In the genomic region with DNA sequence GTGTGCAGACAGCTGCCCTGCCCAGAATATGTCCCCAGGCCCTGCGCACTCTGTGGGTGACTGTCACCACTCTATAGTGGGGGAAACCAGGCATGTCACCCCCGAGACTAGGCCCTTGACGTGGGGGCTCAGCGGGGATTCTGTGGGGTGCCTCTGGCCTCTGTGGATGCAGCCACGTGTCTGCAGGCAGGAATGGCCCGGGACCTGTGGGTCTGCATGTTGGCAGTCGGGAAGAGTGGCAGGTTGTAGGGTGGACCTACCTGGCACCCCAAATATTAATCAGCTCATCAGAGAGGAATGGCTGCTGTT, we compare ENCODE assay signal across 1 cellular context.
TF ChIP-seq lines count a peak whose summit lies in the region.

No MANE protein-coding gene starts in this region.

TF ChIP-seq in HepG2, 621 proteins besides CTCF, POLR2A, EP300 and RAD21 (continued from another document):
- TF ChIP-seq ZNF235 (CRISPR knock-in tag; IDR thresholded peaks at IDR 0.05; ENCODE audit: borderline replicate concordance) (no peak), ZNF251 (CRISPR knock-in tag; IDR thresholded peaks at IDR 0.05) (no peak), ZKSCAN8 (CRISPR knock-in tag; IDR thresholded peaks at IDR 0.05; ENCODE audit: borderline replicate concordance) (no peak), HMGXB4 (CRISPR knock-in tag; IDR thresholded peaks at IDR 0.05; ENCODE audit: borderline replicate concordance in 1 of 2, low read depth in 1 of 2) (no peak), TEAD3 (CRISPR knock-in tag; optimal IDR thresholded peaks at IDR 0.05; ENCODE audit: borderline replicate concordance) (no peak), ZIK1 (CRISPR knock-in tag; IDR thresholded peaks at IDR 0.05; ENCODE audit: borderline replicate concordance, low read depth) (no peak), ZNF550 (CRISPR knock-in tag; IDR thresholded peaks at IDR 0.05; ENCODE audit: borderline replicate concordance) (no peak), KDM1A (CRISPR knock-in tag; IDR thresholded peaks at IDR 0.05) (no peak), ZNF317 (CRISPR knock-in tag; IDR thresholded peaks at IDR 0.05) (no peak), ZBTB1 (CRISPR knock-in tag; IDR thresholded peaks at IDR 0.05; ENCODE audit: borderline replicate concordance) (no peak), ZNF274 (CRISPR knock-in tag; IDR thresholded peaks at IDR 0.05) (peak; percentile 22; the same call in 1 of the 2 replicates), REL (CRISPR knock-in tag; conservative IDR thresholded peaks at IDR 0.05) (no peak), KAT2B (IDR thresholded peaks at IDR 0.05; ENCODE audit: borderline replicate concordance, low read depth, low read length) (no peak), KLF12 (CRISPR knock-in tag; IDR thresholded peaks at IDR 0.05; ENCODE audit: borderline replicate concordance) (no peak), THYN1 (CRISPR knock-in tag; IDR thresholded peaks at IDR 0.05; ENCODE audit: borderline replicate concordance, low read depth) (no peak), NFE2L1 (CRISPR knock-in tag; IDR thresholded peaks at IDR 0.05; ENCODE audit: borderline replicate concordance) (no peak), ZNF713 (CRISPR knock-in tag; IDR thresholded peaks at IDR 0.05) (no peak), MYC (CRISPR knock-in tag; IDR thresholded peaks at IDR 0.05; ENCODE audit: borderline replicate concordance) (0 out of 2 replicates have a peak, but pooled peaks have one; percentile 7)
- TF ChIP-seq, protein P1, sequence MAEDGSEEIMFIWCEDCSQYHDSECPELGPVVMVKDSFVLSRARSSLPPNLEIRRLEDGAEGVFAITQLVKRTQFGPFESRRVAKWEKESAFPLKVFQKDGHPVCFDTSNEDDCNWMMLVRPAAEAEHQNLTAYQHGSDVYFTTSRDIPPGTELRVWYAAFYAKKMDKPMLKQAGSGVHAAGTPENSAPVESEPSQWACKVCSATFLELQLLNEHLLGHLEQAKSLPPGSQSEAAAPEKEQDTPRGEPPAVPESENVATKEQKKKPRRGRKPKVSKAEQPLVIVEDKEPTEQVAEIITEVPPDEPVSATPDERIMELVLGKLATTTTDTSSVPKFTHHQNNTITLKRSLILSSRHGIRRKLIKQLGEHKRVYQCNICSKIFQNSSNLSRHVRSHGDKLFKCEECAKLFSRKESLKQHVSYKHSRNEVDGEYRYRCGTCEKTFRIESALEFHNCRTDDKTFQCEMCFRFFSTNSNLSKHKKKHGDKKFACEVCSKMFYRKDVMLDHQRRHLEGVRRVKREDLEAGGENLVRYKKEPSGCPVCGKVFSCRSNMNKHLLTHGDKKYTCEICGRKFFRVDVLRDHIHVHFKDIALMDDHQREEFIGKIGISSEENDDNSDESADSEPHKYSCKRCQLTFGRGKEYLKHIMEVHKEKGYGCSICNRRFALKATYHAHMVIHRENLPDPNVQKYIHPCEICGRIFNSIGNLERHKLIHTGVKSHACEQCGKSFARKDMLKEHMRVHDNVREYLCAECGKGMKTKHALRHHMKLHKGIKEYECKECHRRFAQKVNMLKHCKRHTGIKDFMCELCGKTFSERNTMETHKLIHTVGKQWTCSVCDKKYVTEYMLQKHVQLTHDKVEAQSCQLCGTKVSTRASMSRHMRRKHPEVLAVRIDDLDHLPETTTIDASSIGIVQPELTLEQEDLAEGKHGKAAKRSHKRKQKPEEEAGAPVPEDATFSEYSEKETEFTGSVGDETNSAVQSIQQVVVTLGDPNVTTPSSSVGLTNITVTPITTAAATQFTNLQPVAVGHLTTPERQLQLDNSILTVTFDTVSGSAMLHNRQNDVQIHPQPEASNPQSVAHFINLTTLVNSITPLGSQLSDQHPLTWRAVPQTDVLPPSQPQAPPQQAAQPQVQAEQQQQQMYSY (CRISPR knock-in tag; IDR thresholded peaks at IDR 0.05), result no peak
- TF ChIP-seq, protein P2, sequence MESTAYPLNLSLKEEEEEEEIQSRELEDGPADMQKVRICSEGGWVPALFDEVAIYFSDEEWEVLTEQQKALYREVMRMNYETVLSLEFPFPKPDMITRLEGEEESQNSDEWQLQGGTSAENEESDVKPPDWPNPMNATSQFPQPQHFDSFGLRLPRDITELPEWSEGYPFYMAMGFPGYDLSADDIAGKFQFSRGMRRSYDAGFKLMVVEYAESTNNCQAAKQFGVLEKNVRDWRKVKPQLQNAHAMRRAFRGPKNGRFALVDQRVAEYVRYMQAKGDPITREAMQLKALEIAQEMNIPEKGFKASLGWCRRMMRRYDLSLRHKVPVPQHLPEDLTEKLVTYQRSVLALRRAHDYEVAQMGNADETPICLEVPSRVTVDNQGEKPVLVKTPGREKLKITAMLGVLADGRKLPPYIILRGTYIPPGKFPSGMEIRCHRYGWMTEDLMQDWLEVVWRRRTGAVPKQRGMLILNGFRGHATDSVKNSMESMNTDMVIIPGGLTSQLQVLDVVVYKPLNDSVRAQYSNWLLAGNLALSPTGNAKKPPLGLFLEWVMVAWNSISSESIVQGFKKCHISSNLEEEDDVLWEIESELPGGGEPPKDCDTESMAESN (CRISPR knock-in tag; conservative IDR thresholded peaks at IDR 0.05), result 0 out of 2 replicates have a peak, but pooled peaks have one; percentile 48
TF ChIP-seq in HepG2: peak in this region for 12.
